15 cellular contexts compared by ENCODE assay signal in genomic region chr20:64103871-64104666, GRCh38. TPM values are rescaled to one million over a fixed set of nuclear protein-coding genes. Genes with fewer than 3 reads are reported as not detected.
A peak's percentile ranks its signal among the peaks of the same experiment; 100 is the strongest.
DNase-seq lines count a peak whose midpoint lies in the region; ATAC-seq, FAIRE-seq and TF ChIP-seq lines count a peak whose summit lies in the region.
"Had no signal": no experiment of that assay in that cellular context is flagged by ENCODE, and none has a peak within 500 bp of the region (broad histone marks: within the 10 kb centered on the region; RNA-seq: fewer than 3 reads in every experiment).

No MANE protein-coding gene starts in this region.

- no peak overlapping the region for H3K4me3 Mint-ChIP-seq in activated CD8-positive, alpha-beta memory T cell treated with anti-CD3 and anti-CD28 coated beads, Interleukin-2, amount 10 ng/mL, durations not matched to agents 7 days and 5 days
- H3K4me3 Mint-ChIP-seq: activated CD4-positive, alpha-beta T cell treated with anti-CD3 and anti-CD28 coated beads, Interleukin-2, amount 10 ng/mL, durations not matched to agents 7 days and 5 days had no signal

- H3K36me3 ChIP-seq in tibial nerve = peaks cover 0 to 1% (median 0%) of the 10 kb centered on the region in 3 donors

- CTCF ChIA-PET in activated CD8-positive, alpha-beta memory T cell treated with anti-CD3 and anti-CD28 coated beads, Interleukin-2, amount 10 ng/mL, durations not matched to agents 7 days and 5 days (lab: Charles Lee) = interaction anchor here (2.0 kb wide), 1 partner anchor 15 kb away, joined by 9 read pairs; no protein-coding TSS in a partner anchor

- intact Hi-C loops in left ventricle myocardium superior (cut with micrococcal nuclease) = no loop called here
- intact Hi-C loops in sciatic nerve (cut with DNase I) = no loop called here

- peaks cover 11% of the 10 kb centered on the region for H3K4me1 Mint-ChIP-seq in activated CD8-positive, alpha-beta memory T cell treated with anti-CD3 and anti-CD28 coated beads, Interleukin-2, amount 10 ng/mL, durations not matched to agents 7 days and 5 days

- TF ChIP-seq CTCF in tibial nerve (IDR thresholded peaks at IDR 0.05) = no peak

- TF ChIP-seq EP300 in tibial nerve (IDR thresholded peaks at IDR 0.05) = no peak

- peak; percentile 37 for DNase-seq in activated CD8-positive, alpha-beta memory T cell treated with anti-CD3 and anti-CD28 coated beads, Interleukin-2, amount 10 ng/mL, durations not matched to agents 7 days and 5 days
- DNase-seq in activated CD8-positive, alpha-beta memory T cell treated with anti-CD3 and anti-CD28 coated beads for 24 hours = no peak
- DNase-seq in HTR-8/SVneo (ENCODE audit: insufficient read length, low spot score) = no peak
- peak; percentile 13 for DNase-seq in left ventricle myocardium superior
- peak; percentile 50 for DNase-seq in sciatic nerve (ENCODE audit: low spot score)
- no peak for DNase-seq in NCI-H82 (lab: John Stamatoyannopoulos, UW)
- no peak for DNase-seq in tibial nerve (ENCODE audit: low spot score in 2 of 2)
- no peak for DNase-seq in ecto neural progenitor cell (ENCODE audit: low spot score)
- DNase-seq: ACHN; activated CD4-positive, alpha-beta T cell treated with anti-CD3 and anti-CD28 coated beads, Interleukin-2, amount 10 ng/mL, durations not matched to agents 7 days and 5 days; NCI-H1930; NCI-H526; stimulated activated CD4-positive, alpha-beta T cell treated with anti-CD3 and anti-CD28 coated beads, Interleukin-4, amount 100 ng/mL, for 1 hour had no signal

- no peak overlapping the region for H3K27ac Mint-ChIP-seq in activated CD8-positive, alpha-beta memory T cell treated with anti-CD3 and anti-CD28 coated beads, Interleukin-2, amount 10 ng/mL, durations not matched to agents 7 days and 5 days
- H3K27ac Mint-ChIP-seq: activated CD4-positive, alpha-beta T cell treated with anti-CD3 and anti-CD28 coated beads, Interleukin-2, amount 10 ng/mL, durations not matched to agents 7 days and 5 days; naive thymus-derived CD4-positive, alpha-beta T cell had no signal

- peaks cover 0 to 49% of the 10 kb centered on the region in 2 donors for H3K27me3 ChIP-seq in tibial nerve

- no peak for ATAC-seq in activated CD8-positive, alpha-beta memory T cell treated with anti-CD3 and anti-CD28 coated beads, Interleukin-2, amount 10 ng/mL, durations not matched to agents 7 days and 5 days
- ATAC-seq in left ventricle myocardium superior = no peak
- no peak for ATAC-seq in sciatic nerve
- ATAC-seq: naive thymus-derived CD4-positive, alpha-beta T cell had no signal

- no peak overlapping the region for H3K4me3 ChIP-seq in tibial nerve

- FAIRE-seq in HTR-8/SVneo (lab: Jason Lieb, UNC) = peak; percentile 97
- FAIRE-seq: G401.6 had no signal

- no peaks in the 10 kb centered on the region for H3K36me3 Mint-ChIP-seq in activated CD8-positive, alpha-beta memory T cell treated with anti-CD3 and anti-CD28 coated beads, Interleukin-2, amount 10 ng/mL, durations not matched to agents 7 days and 5 days
- H3K36me3 Mint-ChIP-seq: naive thymus-derived CD4-positive, alpha-beta T cell had no signal

- H3K4me1 ChIP-seq in tibial nerve = peaks cover 0 to 12% (median 4%) of the 10 kb centered on the region in 4 donors

- no peak overlapping the region for H3K27ac ChIP-seq in tibial nerve

- H3K9me3 Mint-ChIP-seq in activated CD8-positive, alpha-beta memory T cell treated with anti-CD3 and anti-CD28 coated beads, Interleukin-2, amount 10 ng/mL, durations not matched to agents 7 days and 5 days (ENCODE audit: low read depth) = no peaks in the 10 kb centered on the region
- H3K9me3 Mint-ChIP-seq: activated CD4-positive, alpha-beta T cell treated with anti-CD3 and anti-CD28 coated beads, Interleukin-2, amount 10 ng/mL, durations not matched to agents 7 days and 5 days; naive thymus-derived CD4-positive, alpha-beta T cell had no signal

- peaks cover 23% of the 10 kb centered on the region for H3K27me3 Mint-ChIP-seq in activated CD8-positive, alpha-beta memory T cell treated with anti-CD3 and anti-CD28 coated beads, Interleukin-2, amount 10 ng/mL, durations not matched to agents 7 days and 5 days

- TF ChIP-seq POLR2A in tibial nerve (IDR thresholded peaks at IDR 0.05) = no peak

- H3K9me3 ChIP-seq in tibial nerve = no peaks in the 10 kb centered on the region

- WGBS in tibial nerve, 2 donors = 63 to 72% methylated on average over 20 of the region's 20 CpGs

RNA-seq across cellular contexts. Expression of gene NPBWR2, which starts 3.3 kb away (rescaled TPM):
- total RNA-seq in activated CD8-positive, alpha-beta memory T cell treated with anti-CD3 and anti-CD28 coated beads, Interleukin-2, amount 10 ng/mL, durations not matched to agents 7 days and 5 days = not detected
- total RNA-seq in left ventricle myocardium superior (not detected), sciatic nerve (not detected), tibial nerve (not detected)
- total RNA-seq: activated CD4-positive, alpha-beta T cell treated with anti-CD3 and anti-CD28 coated beads, Interleukin-2, amount 10 ng/mL, durations not matched to agents 7 days and 5 days; naive thymus-derived CD4-positive, alpha-beta T cell had no signal

RNA-seq across cellular contexts. Expression of gene LKAAEAR1, which starts 19.9 kb away (rescaled TPM):
- not detected for total RNA-seq in activated CD8-positive, alpha-beta memory T cell treated with anti-CD3 and anti-CD28 coated beads, Interleukin-2, amount 10 ng/mL, durations not matched to agents 7 days and 5 days
- total RNA-seq in left ventricle myocardium superior (not detected), sciatic nerve (not detected), tibial nerve (1 to 10 TPM in 1 of 4 donors, under 1 TPM in 2, not detected in 1; 0.59 to 1.3 (median 0.84) TPM)

RNA-seq across cellular contexts. Expression of gene OPRL1, which starts 24.2 kb away (rescaled TPM):
- total RNA-seq in activated CD8-positive, alpha-beta memory T cell treated with anti-CD3 and anti-CD28 coated beads, Interleukin-2, amount 10 ng/mL, durations not matched to agents 7 days and 5 days = under 1 TPM; 0.75 to 0.99 TPM
- total RNA-seq in left ventricle myocardium superior = 0.27 TPM
- total RNA-seq in sciatic nerve = 1.0 TPM
- 1 to 10 TPM in 1 of 4 donors, under 1 TPM in 3; 0.21 to 1.5 (median 0.71) TPM for total RNA-seq in tibial nerve

RNA-seq across cellular contexts. Expression of gene RGS19, which starts 24.8 kb away (rescaled TPM):
- total RNA-seq in activated CD8-positive, alpha-beta memory T cell treated with anti-CD3 and anti-CD28 coated beads, Interleukin-2, amount 10 ng/mL, durations not matched to agents 7 days and 5 days = 100 to 1,000 TPM in 1 of 2 experiments, 10 to 100 TPM in 1; 84.5 to 119 TPM
- 5.4 TPM for total RNA-seq in left ventricle myocardium superior
- 10.8 TPM for total RNA-seq in sciatic nerve
- 10 to 100 TPM; 12.9 to 35.7 (median 20.1) TPM for total RNA-seq in tibial nerve

RNA-seq across cellular contexts. Expression of gene TCEA2, which starts 41.1 kb away (rescaled TPM):
- 10 to 100 TPM; 54.3 to 57.4 TPM for total RNA-seq in activated CD8-positive, alpha-beta memory T cell treated with anti-CD3 and anti-CD28 coated beads, Interleukin-2, amount 10 ng/mL, durations not matched to agents 7 days and 5 days
- 35.6 TPM for total RNA-seq in left ventricle myocardium superior
- total RNA-seq in sciatic nerve = 81.2 TPM
- total RNA-seq in tibial nerve = 10 to 100 TPM; 45.6 to 62.9 (median 59.2) TPM

Comparison
In these comparisons a context has a peak if more than half of its experiments do, and no peak if none do; other contexts are left out.
1. DNase-seq: peak in activated CD8-positive, alpha-beta memory T cell treated with anti-CD3 and anti-CD28 coated beads, Interleukin-2, amount 10 ng/mL, durations not matched to agents 7 days and 5 days (single experiment), left ventricle myocardium superior (single experiment) and sciatic nerve (single experiment); none in activated CD8-positive, alpha-beta memory T cell treated with anti-CD3 and anti-CD28 coated beads for 24 hours (single experiment), HTR-8/SVneo (single experiment), NCI-H82 (single experiment), tibial nerve (0 of 2) and ecto neural progenitor cell (single experiment).